ENCODE assay signal across 12 cellular contexts in genomic region chr20:45432294-45432693, GRCh38. TPM values are rescaled to one million over a fixed set of nuclear protein-coding genes. Genes with fewer than 3 reads are reported as not detected.
A peak's percentile ranks its signal among the peaks of the same experiment; 100 is the strongest.
DNase-seq lines count a peak whose midpoint lies in the region; ATAC-seq, FAIRE-seq and TF ChIP-seq lines count a peak whose summit lies in the region.
"Had no signal": no experiment of that assay in that cellular context is flagged by ENCODE, and none has a peak within 500 bp of the region (broad histone marks: within the 10 kb centered on the region; RNA-seq: fewer than 3 reads in every experiment).

No MANE protein-coding gene starts in this region.

- H3K27ac Mint-ChIP-seq in activated B cell treated with CpG ODN at 0.5 μM for 24 hours = peak overlapping the region; percentile 82
- no peak overlapping the region for H3K27ac Mint-ChIP-seq in progenitor cell of endocrine pancreas
- H3K27ac Mint-ChIP-seq: dendritic cell treated with granulocyte-macrophage colony-stimulating factor and Interleukin-4, amounts not matched to agents 40 ng/mL and 50 ng/mL, for 4 days had no signal

- no peak overlapping the region for H3K4me3 ChIP-seq in GM06990 (replicated peaks; ENCODE audit: low read depth, low read length)
- no peak overlapping the region for H3K4me3 ChIP-seq in heart right ventricle
- H3K4me3 ChIP-seq: left lung had no signal

- H3K27me3 Mint-ChIP-seq in activated B cell treated with CpG ODN at 0.5 μM for 24 hours = no peaks in the 10 kb centered on the region
- peaks cover 9% of the 10 kb centered on the region for H3K27me3 Mint-ChIP-seq in progenitor cell of endocrine pancreas

- H3K4me1 ChIP-seq in heart right ventricle = peaks cover 0 to 23% (median 11%) of the 10 kb centered on the region in 9 donors

- 72 to 79% methylated on average over 5 of the region's 5 CpGs for WGBS in heart right ventricle, 2 donors

- ATAC-seq in GM21360 (IDR thresholded peaks at IDR 0.05; ENCODE audit: unreplicated experiment) (peak; percentile 50), HG03460 (IDR thresholded peaks at IDR 0.05; ENCODE audit: unreplicated experiment) (peak; percentile 76), activated B cell treated with CpG ODN at 0.5 μM for 24 hours (ENCODE audit: low read depth) (peak; percentile 74), heart right ventricle (no peak)
- ATAC-seq: left lung had no signal

- FAIRE-seq in frontal cortex (lab: Jason Lieb, UNC) = no peak

- H3K4me1 Mint-ChIP-seq in activated B cell treated with CpG ODN at 0.5 μM for 24 hours (peaks cover 40% of the 10 kb centered on the region), progenitor cell of endocrine pancreas (ENCODE audit: low read depth) (no peaks in the 10 kb centered on the region)

- no peaks in the 10 kb centered on the region for H3K9me3 ChIP-seq in heart right ventricle
- H3K9me3 ChIP-seq: left lung had no signal

- no peaks in the 10 kb centered on the region for H3K9me3 Mint-ChIP-seq in activated B cell treated with CpG ODN at 0.5 μM for 24 hours
- H3K9me3 Mint-ChIP-seq in progenitor cell of endocrine pancreas (ENCODE audit: low read depth) = no peaks in the 10 kb centered on the region
- H3K9me3 Mint-ChIP-seq: dendritic cell treated with granulocyte-macrophage colony-stimulating factor and Interleukin-4, amounts not matched to agents 40 ng/mL and 50 ng/mL, for 4 days had no signal

- H3K27me3 ChIP-seq in GM06990 (replicated peaks; ENCODE audit: control insufficient read depth, insufficient read depth, low read length) (no peaks in the 10 kb centered on the region), heart right ventricle (no peaks in the 10 kb centered on the region)
- H3K27me3 ChIP-seq: left lung had no signal

- H3K27ac ChIP-seq in heart right ventricle = no peak overlapping the region
- H3K27ac ChIP-seq: left lung had no signal

- peaks cover 16% of the 10 kb centered on the region for H3K36me3 Mint-ChIP-seq in activated B cell treated with CpG ODN at 0.5 μM for 24 hours (ENCODE audit: low read depth)
- H3K36me3 Mint-ChIP-seq in progenitor cell of endocrine pancreas (ENCODE audit: insufficient read depth) = peaks cover 6% of the 10 kb centered on the region

- DNase-seq in GM06990 (ENCODE audit: extremely low read depth, insufficient read length) (peak; percentile 77), activated B cell treated with CpG ODN at 0.5 μM for 24 hours (no peak), frontal cortex (ENCODE audit: low spot score in 2 of 2) (no peak), C1 segment of cervical spinal cord (lab: John Stamatoyannopoulos, UW) (no peak), heart right ventricle (no peak), progenitor cell of endocrine pancreas (ENCODE audit: low spot score, unreplicated experiment) (no peak)
- DNase-seq: Calu3, left lung had no signal

- H3K36me3 ChIP-seq in GM06990 (ENCODE audit: control insufficient read depth, insufficient read depth, low read length) = no peaks in the 10 kb centered on the region; the same call in 1 of the 2 replicates
- H3K36me3 ChIP-seq in heart right ventricle = peaks cover 0 to 12% (median 0%) of the 10 kb centered on the region in 9 donors
- H3K36me3 ChIP-seq: left lung had no signal

- CTCF ChIA-PET in activated B cell treated with CpG ODN at 0.5 μM for 24 hours (lab: Charles Lee) = interaction anchor here (12.6 kb wide), 1 partner anchor 62 kb away, joined by 534 read pairs; the partner anchor contains the start of genes SYS1 and TP53TG5

- intact Hi-C loops in activated B cell treated with CpG ODN at 0.5 μM for 24 hours (cut with micrococcal nuclease) = loop anchor here (1.0 kb wide), 3 partner anchors 16 to 69 kb away; partner anchors contain the start of genes PIGT and SYS1
- intact Hi-C loops in heart right ventricle (cut with DNase I) = loop anchor here in 1 of 10 donors (10.0 kb wide), 1 partner anchor 343 kb away; no protein-coding TSS in a partner anchor

- TF ChIP-seq CTCF in GM06990 (IDR thresholded peaks at IDR 0.05; ENCODE audit: insufficient read depth, low read length, poor library complexity, severe bottlenecking) (no peak), activated B cell treated with CpG ODN at 0.5 μM for 24 hours (IDR thresholded peaks at IDR 0.05) (no peak), heart right ventricle (IDR thresholded peaks at IDR 0.05) (no peak), progenitor cell of endocrine pancreas (IDR thresholded peaks at IDR 0.05; ENCODE audit: unreplicated experiment) (no peak)

- POLR2A ChIA-PET in activated B cell treated with CpG ODN at 0.5 μM for 24 hours (lab: Charles Lee) = interaction anchor here (1.1 to 1.6 kb wide), 4 partner anchors 13 to 70 kb away, joined by 3 to 6 read pairs (median 4); partner anchors contain the start of gene PIGT

- H3K4me3 Mint-ChIP-seq in activated B cell treated with CpG ODN at 0.5 μM for 24 hours (peak overlapping the region; percentile 33), progenitor cell of endocrine pancreas (ENCODE audit: low read depth) (no peak overlapping the region)
- H3K4me3 Mint-ChIP-seq: dendritic cell treated with granulocyte-macrophage colony-stimulating factor and Interleukin-4, amounts not matched to agents 40 ng/mL and 50 ng/mL, for 4 days had no signal

RNA-seq across cellular contexts. Expression of gene PIGT, which starts 16.4 kb away (rescaled TPM):
- total RNA-seq in activated B cell treated with CpG ODN at 0.5 μM for 24 hours (65.8 and 74.5 TPM in 2 replicates), frontal cortex (10.2 TPM), heart right ventricle (100 to 1,000 TPM; 130 to 221 (median 144) TPM), progenitor cell of endocrine pancreas (85.1 and 87.7 TPM in 2 replicates)
- polyA plus RNA-seq in heart right ventricle = 100 to 1,000 TPM in 1 of 2 donors, 10 to 100 TPM in 1; 72.9 to 155 TPM

RNA-seq across cellular contexts. Expression of gene DBNDD2, which starts 24.2 kb away (rescaled TPM):
- total RNA-seq in activated B cell treated with CpG ODN at 0.5 μM for 24 hours (2.6 and 2.7 TPM in 2 replicates), frontal cortex (2.9 TPM), heart right ventricle (100 to 1,000 TPM; 284 to 676 (median 334) TPM), progenitor cell of endocrine pancreas (22.0 and 23.2 TPM in 2 replicates)
- polyA plus RNA-seq in heart right ventricle = 100 to 1,000 TPM; 353 to 381 TPM

RNA-seq across cellular contexts. Expression of gene WFDC2, which starts 37.3 kb away (rescaled TPM):
- total RNA-seq in activated B cell treated with CpG ODN at 0.5 μM for 24 hours = 0.71 TPM in 1 of 2 replicates, not detected in the other
- total RNA-seq in frontal cortex = 3.3 TPM
- 1 to 10 TPM in 1 of 10 donors, under 1 TPM in 3, not detected in 6; 0.44 to 1.6 (median 0.53) TPM for total RNA-seq in heart right ventricle
- under 1 TPM; 0.55 to 0.66 TPM for polyA plus RNA-seq in heart right ventricle
- total RNA-seq in progenitor cell of endocrine pancreas = 161 and 188 TPM in 2 replicates
- total RNA-seq: NCI-H460 had no signal

RNA-seq across cellular contexts. Expression of gene TP53TG5, which starts 54.2 kb away (rescaled TPM):
- total RNA-seq in activated B cell treated with CpG ODN at 0.5 μM for 24 hours (not detected in 2 replicates), frontal cortex (not detected), heart right ventricle (1 to 10 TPM in 8 of 10 donors, under 1 TPM in 2; 0.59 to 2.4 (median 1.3) TPM), progenitor cell of endocrine pancreas (not detected in 2 replicates)
- 1 to 10 TPM in 1 of 2 donors, under 1 TPM in 1; 0.43 to 1.1 TPM for polyA plus RNA-seq in heart right ventricle
- total RNA-seq: NCI-H460 had no signal

Comparison
In these comparisons a context has a peak if more than half of its experiments do, and no peak if none do; other contexts are left out.
1. ATAC-seq: peak in GM21360 (single experiment), HG03460 (single experiment) and activated B cell treated with CpG ODN at 0.5 μM for 24 hours (single experiment); none in heart right ventricle (0 of 8).
2. RNA of gene DBNDD2, which starts 24.2 kb away (total RNA-seq): 284 to 676 TPM in heart right ventricle; 22.0 to 23.2 TPM in progenitor cell of endocrine pancreas, 2.9 TPM in frontal cortex (single experiment) and 2.6 to 2.7 TPM in activated B cell treated with CpG ODN at 0.5 μM for 24 hours; every median in the first group is over 10 times any median in the second.
3. RNA of gene WFDC2, which starts 37.3 kb away (total RNA-seq): 161 to 188 TPM in progenitor cell of endocrine pancreas; 3.3 TPM in frontal cortex (single experiment), 0.71 TPM in activated B cell treated with CpG ODN at 0.5 μM for 24 hours and 0.44 to 1.6 TPM in heart right ventricle; every median in the first group is over 10 times any median in the second.